ENCODE assay signal across 26 cellular contexts in the genomic region with DNA sequence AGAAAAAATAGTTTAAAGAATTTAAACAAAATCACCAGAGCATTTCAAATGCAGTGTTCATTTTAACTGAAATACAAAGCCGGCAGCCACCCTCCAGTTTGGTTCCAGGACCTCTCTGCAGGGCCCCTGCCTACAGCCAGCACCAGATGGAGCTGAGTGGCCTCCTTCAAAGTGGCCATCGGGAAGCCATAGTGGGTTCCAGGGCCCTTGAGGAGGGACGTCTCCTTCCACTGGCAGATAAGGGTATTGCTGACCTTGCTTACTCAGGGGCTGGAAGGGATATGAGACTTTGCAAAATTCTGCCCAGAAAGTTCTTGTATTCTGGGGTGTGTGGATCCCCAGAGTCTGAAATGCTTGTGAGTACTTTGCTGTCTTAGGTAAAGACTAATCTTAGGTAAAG.
A peak's percentile ranks its signal among the peaks of the same experiment; 100 is the strongest.
DNase-seq lines count a peak whose midpoint lies in the region; ATAC-seq and TF ChIP-seq lines count a peak whose summit lies in the region.
"Had no signal": no experiment of that assay in that cellular context is flagged by ENCODE, and none has a peak within 500 bp of the region (broad histone marks: within the 10 kb centered on the region; RNA-seq: fewer than 3 reads in every experiment).

No MANE protein-coding gene starts in this region.

- WGBS in neuronal stem cell (ENCODE audit: extremely low coverage in 2 of 2, insufficient read length in 2 of 2, insufficient replicate concordance in 1 of 2), 2 donors: no CpG with 5 or more reads among the region's 3 CpGs

- H3K4me2 ChIP-seq in HCT116 (ENCODE audit: low read length): no peak overlapping the region
- H3K4me2 ChIP-seq in neuronal stem cell (ENCODE audit: insufficient read depth, low read length, poor library complexity, severe bottlenecking): no peak overlapping the region

- no peaks in the 10 kb centered on the region for H3K36me3 Mint-ChIP-seq in Caco-2 (ENCODE audit: insufficient read depth, unreplicated experiment)
- H3K36me3 Mint-ChIP-seq: activated CD8-positive, alpha-beta memory T cell treated with anti-CD3 and anti-CD28 coated beads, Interleukin-2, amount 10 ng/mL, durations not matched to agents 7 days and 5 days; activated naive CD8-positive, alpha-beta T cell treated with anti-CD3 and anti-CD28 coated beads for 36 hours; IgD-negative memory B cell; naive thymus-derived CD8-positive, alpha-beta T cell; stimulated activated effector memory CD8-positive, alpha-beta T cell treated with anti-CD3 and anti-CD28 coated beads, Interleukin-12 subunit alpha, Interleukin-12 subunit beta, amount 100 ng/mL, for 72 hours; type B pancreatic cell had no signal

- TF ChIP-seq POLR2A in HCT116 (IDR thresholded peaks at IDR 0.05; ENCODE audit: borderline replicate concordance, extremely low read depth, insufficient read depth, insufficient read length): no peak

- no peak overlapping the region for H2AFZ ChIP-seq in HCT116 (ENCODE audit: low read depth, low read length, poor library complexity, severe bottlenecking)
- no peak overlapping the region for H2AFZ ChIP-seq in neuronal stem cell (ENCODE audit: low read length)

- no peak overlapping the region for H3K4me3 Mint-ChIP-seq in Caco-2 (ENCODE audit: unreplicated experiment)
- H3K4me3 Mint-ChIP-seq: activated CD8-positive, alpha-beta memory T cell treated with anti-CD3 and anti-CD28 coated beads, Interleukin-2, amount 10 ng/mL, durations not matched to agents 7 days and 5 days; activated naive CD8-positive, alpha-beta T cell treated with anti-CD3 and anti-CD28 coated beads for 36 hours; activated T-cell treated with anti-CD3 and anti-CD28 coated beads, Interleukin-2, amount 50 U/mL, for 4 hours; effector memory CD8-positive, alpha-beta T cell; IgD-negative memory B cell; naive thymus-derived CD8-positive, alpha-beta T cell; stimulated activated effector memory CD8-positive, alpha-beta T cell treated with anti-CD3 and anti-CD28 coated beads, Interleukin-12 subunit alpha, Interleukin-12 subunit beta, amount 100 ng/mL, for 72 hours; type B pancreatic cell had no signal

- H3K27me3 Mint-ChIP-seq in Caco-2 (ENCODE audit: insufficient read depth, unreplicated experiment): no peaks in the 10 kb centered on the region
- H3K27me3 Mint-ChIP-seq: activated CD8-positive, alpha-beta memory T cell treated with anti-CD3 and anti-CD28 coated beads, Interleukin-2, amount 10 ng/mL, durations not matched to agents 7 days and 5 days; activated naive CD8-positive, alpha-beta T cell treated with anti-CD3 and anti-CD28 coated beads for 36 hours; IgD-negative memory B cell; type B pancreatic cell had no signal

- no peak overlapping the region for H3K14ac ChIP-seq in neuronal stem cell (ENCODE audit: low read length)

- H2AK5ac ChIP-seq in neuronal stem cell (ENCODE audit: low read depth, low read length): no peak overlapping the region

- no peak overlapping the region for H3K4me3 ChIP-seq in Caco-2 (ENCODE audit: low read depth, low read length)
- H3K4me3 ChIP-seq in HCT116 (replicated peaks in 1 of 2; ENCODE audit: low read depth in 1 of 2, low read length in 2 of 2): no peak overlapping the region
- no peak overlapping the region for H3K4me3 ChIP-seq in neuronal stem cell (ENCODE audit: low read length in 2 of 2)
- H3K4me3 ChIP-seq: coronary artery had no signal

- H3K79me1 ChIP-seq in neuronal stem cell (ENCODE audit: low read depth, low read length): no peaks in the 10 kb centered on the region

- no peak overlapping the region for H3K18ac ChIP-seq in neuronal stem cell (ENCODE audit: low read length)

- intact Hi-C loops in Caco-2 (cut with micrococcal nuclease; ENCODE audit: unreplicated experiment) (loop anchor here (10.0 kb wide), 1 partner anchor 274 kb away; no protein-coding TSS in a partner anchor), HCT116 (cut with micrococcal nuclease) (no loop called here)

- H3K9me3 Mint-ChIP-seq in Caco-2 (ENCODE audit: unreplicated experiment): no peaks in the 10 kb centered on the region
- H3K9me3 Mint-ChIP-seq: effector memory CD8-positive, alpha-beta T cell; naive thymus-derived CD8-positive, alpha-beta T cell; stimulated activated effector memory CD8-positive, alpha-beta T cell treated with anti-CD3 and anti-CD28 coated beads, Interleukin-12 subunit alpha, Interleukin-12 subunit beta, amount 100 ng/mL, for 72 hours; type B pancreatic cell had no signal

- H3K79me2 ChIP-seq in HCT116 (ENCODE audit: insufficient read depth, low read length): no peaks in the 10 kb centered on the region

- no peak overlapping the region for H3K23ac ChIP-seq in neuronal stem cell (ENCODE audit: low read depth, low read length, poor library complexity)

- H4K20me1 ChIP-seq in HCT116 (ENCODE audit: insufficient read depth): no peaks in the 10 kb centered on the region

- RAD21 ChIA-PET in HCT116 (lab: Charles Lee; ENCODE audit: low non-redundant PET in 1 of 2, low total read pairs in 2 of 2, uncharacterized antibody in 2 of 2, unreplicated experiment in 2 of 2): no interaction called here

- H3K4me1 Mint-ChIP-seq in Caco-2 (ENCODE audit: low read depth, unreplicated experiment): no peaks in the 10 kb centered on the region
- H3K4me1 Mint-ChIP-seq: activated CD8-positive, alpha-beta memory T cell treated with anti-CD3 and anti-CD28 coated beads, Interleukin-2, amount 10 ng/mL, durations not matched to agents 7 days and 5 days; activated naive CD8-positive, alpha-beta T cell treated with anti-CD3 and anti-CD28 coated beads for 36 hours; stimulated activated effector memory CD8-positive, alpha-beta T cell treated with anti-CD3 and anti-CD28 coated beads, Interleukin-12 subunit alpha, Interleukin-12 subunit beta, amount 100 ng/mL, for 72 hours had no signal

- H3K27ac ChIP-seq in HCT116 (ENCODE audit: low read depth, low read length) (no peak overlapping the region), foreskin keratinocyte (no peak overlapping the region), neuronal stem cell (replicated peaks; ENCODE audit: low read length) (no peak overlapping the region)
- H3K27ac ChIP-seq: C4-2B, coronary artery had no signal

- H3K4me1 ChIP-seq in Caco-2 (no peaks in the 10 kb centered on the region), HCT116 (ENCODE audit: control insufficient read depth in 1 of 2, insufficient read depth in 2 of 2, low read length in 2 of 2) (no peaks in the 10 kb centered on the region), foreskin keratinocyte (peaks cover 7% of the 10 kb centered on the region), neuronal stem cell (ENCODE audit: control insufficient read depth in 2 of 2, insufficient read depth in 1 of 2, low read depth in 1 of 2, low read length in 2 of 2) (no peaks in the 10 kb centered on the region)

- no peak overlapping the region for H2BK120ac ChIP-seq in neuronal stem cell (ENCODE audit: low read depth, low read length)

- H3K36me3 ChIP-seq in Caco-2 (ENCODE audit: control insufficient read depth, insufficient read depth, low read length): no peaks in the 10 kb centered on the region
- H3K36me3 ChIP-seq in HCT116 (ENCODE audit: control insufficient read depth in 1 of 2, insufficient read depth in 2 of 2, low read length in 2 of 2): no peaks in the 10 kb centered on the region
- H3K36me3 ChIP-seq in neuronal stem cell (replicated peaks in 1 of 2; ENCODE audit: control insufficient read depth in 2 of 2, insufficient read depth in 2 of 2, low read length in 2 of 2): no peaks in the 10 kb centered on the region

- H3K4ac ChIP-seq in neuronal stem cell (ENCODE audit: low read length): no peak overlapping the region

- H4K91ac ChIP-seq in neuronal stem cell (ENCODE audit: low read depth, low read length, poor library complexity): no peak overlapping the region

- POLR2A ChIA-PET in Caco-2 (lab: Charles Lee) (no interaction called here), HCT116 (lab: Charles Lee) (no interaction called here)

- no peak for TF ChIP-seq RAD21 in HCT116 (IDR thresholded peaks at IDR 0.05; ENCODE audit: low read depth)

- CTCF ChIA-PET in Caco-2 (lab: Charles Lee): interaction anchor here (0.5 to 1.5 kb wide), 2 partner anchors 94 to 243 kb away, joined by 3 to 4 read pairs; no protein-coding TSS in a partner anchor
- CTCF ChIA-PET in HCT116 (lab: Charles Lee): no interaction called here

- TF ChIP-seq CTCF in Caco-2 (IDR thresholded peaks at IDR 0.05; ENCODE audit: insufficient read depth in 1 of 2, low read depth in 1 of 2, low read length in 1 of 2, severe bottlenecking in 1 of 2, unreplicated experiment in 1 of 2): peak; percentile 21 to 37
- TF ChIP-seq CTCF in HCT116 (IDR thresholded peaks at IDR 0.05 in 2 of 3, conservative IDR thresholded peaks at IDR 0.05 in 1 of 3; ENCODE audit: borderline replicate concordance in 1 of 3, insufficient read depth in 1 of 3, low read depth in 2 of 3, low read length in 2 of 3): peak in 2 of 3 experiments; percentile 16 to 20; a peak in 2 of 6 replicates
- peak; percentile 2 for TF ChIP-seq CTCF in foreskin keratinocyte (conservative IDR thresholded peaks at IDR 0.05)

- no peak overlapping the region for H4K8ac ChIP-seq in neuronal stem cell (ENCODE audit: low read depth, low read length)

- no peaks in the 10 kb centered on the region for H3K9me2 ChIP-seq in HCT116 (ENCODE audit: insufficient read depth)

- ATAC-seq in HCT116 (peak; percentile 67; the same call in 1 of the 2 replicates), foreskin keratinocyte (no peak)
- ATAC-seq: activated CD8-positive, alpha-beta memory T cell treated with anti-CD3 and anti-CD28 coated beads, Interleukin-2, amount 10 ng/mL, durations not matched to agents 7 days and 5 days; activated T-cell treated with anti-CD3 and anti-CD28 coated beads, Interleukin-2, amount 50 U/mL, for 4 hours; effector memory CD8-positive, alpha-beta T cell; naive thymus-derived CD8-positive, alpha-beta T cell; stimulated activated effector memory CD8-positive, alpha-beta T cell treated with anti-CD3 and anti-CD28 coated beads, Interleukin-12 subunit alpha, Interleukin-12 subunit beta, amount 100 ng/mL, for 72 hours had no signal

- H3K27ac Mint-ChIP-seq in Caco-2 (ENCODE audit: unreplicated experiment): no peak overlapping the region
- H3K27ac Mint-ChIP-seq: activated CD8-positive, alpha-beta memory T cell treated with anti-CD3 and anti-CD28 coated beads, Interleukin-2, amount 10 ng/mL, durations not matched to agents 7 days and 5 days; activated naive CD8-positive, alpha-beta T cell treated with anti-CD3 and anti-CD28 coated beads for 36 hours; effector memory CD8-positive, alpha-beta T cell; IgD-negative memory B cell; naive thymus-derived CD8-positive, alpha-beta T cell; stimulated activated effector memory CD8-positive, alpha-beta T cell treated with anti-CD3 and anti-CD28 coated beads, Interleukin-12 subunit alpha, Interleukin-12 subunit beta, amount 100 ng/mL, for 72 hours had no signal

- no peak overlapping the region for H2BK12ac ChIP-seq in neuronal stem cell (ENCODE audit: low read length)

- H2BK15ac ChIP-seq in neuronal stem cell (ENCODE audit: low read length): no peak overlapping the region

- in situ Hi-C loops in SK-MEL-5 (cut with HindIII; ENCODE audit: low pct_unique_long_range_greater_than_20kb, low sequenced_read_pairs): no loop called here

- H3K9me3 ChIP-seq in Caco-2 (no peaks in the 10 kb centered on the region), HCT116 (ENCODE audit: control insufficient read depth in 1 of 2, insufficient read depth in 1 of 2, low read depth in 1 of 2, low read length in 2 of 2) (no peaks in the 10 kb centered on the region), neuronal stem cell (replicated peaks in 1 of 2; ENCODE audit: control insufficient read depth in 2 of 2, insufficient read depth in 1 of 2, low read depth in 1 of 2, low read length in 2 of 2) (no peaks in the 10 kb centered on the region)

- H3K9ac ChIP-seq in HCT116 (ENCODE audit: low read length) (no peak overlapping the region), neuronal stem cell (ENCODE audit: low read depth, low read length, poor library complexity) (no peak overlapping the region)

- BruUV-seq in Caco-2 (replicated peaks; lab: Mats Ljungman, UMichigan) (no TSS peak), HCT116 (replicated peaks; lab: Mats Ljungman, UMichigan) (no TSS peak)

- H2BK5ac ChIP-seq in neuronal stem cell (ENCODE audit: low read length): no peak overlapping the region

- DNase-seq in Caco-2: peak in 1 of 2 experiments; percentile 42
- DNase-seq in HCT116 (ENCODE audit: low read depth, low spot score): no peak
- DNase-seq in SK-MEL-5 (ENCODE audit: low read depth, low spot score): peak; percentile 45
- no peak for DNase-seq in foreskin keratinocyte
- no peak for DNase-seq in neuronal stem cell (ENCODE audit: low spot score)
- no peak for DNase-seq in stimulated activated CD4-positive, alpha-beta T cell treated with anti-CD3 and anti-CD28 coated beads, Interleukin-4, amount 100 ng/mL, for 24 hours
- no peak for DNase-seq in KG1 (lab: John Stamatoyannopoulos, UW)
- DNase-seq: activated CD8-positive, alpha-beta memory T cell treated with anti-CD3 and anti-CD28 coated beads, Interleukin-2, amount 10 ng/mL, durations not matched to agents 7 days and 5 days; activated gamma-delta T cell; activated naive CD8-positive, alpha-beta T cell treated with anti-CD3 and anti-CD28 coated beads for 36 hours; activated T-cell treated with anti-CD3 and anti-CD28 coated beads, Interleukin-2, amount 50 U/mL, for 4 hours; caudate nucleus; DND-41; effector memory CD8-positive, alpha-beta T cell; naive thymus-derived CD8-positive, alpha-beta T cell; NCI-H1417; NCI-H2081 treated with DMSO at 0.1 percent for 48 hours; NCI-H345; occipital lobe; stimulated activated CD4-positive, alpha-beta T cell treated with anti-CD3 and anti-CD28 coated beads, Interleukin-15, amount 100 ng/mL, for 24 hours; substantia nigra had no signal

- H3K27me3 ChIP-seq in Caco-2 (replicated peaks; ENCODE audit: control insufficient read depth, insufficient read depth, low read length) (no peaks in the 10 kb centered on the region), HCT116 (ENCODE audit: insufficient read depth, low read length) (peaks cover 13% of the 10 kb centered on the region), foreskin keratinocyte (no peaks in the 10 kb centered on the region), neuronal stem cell (ENCODE audit: control insufficient read depth in 3 of 3, insufficient read depth in 3 of 3, low read depth in 1 of 3, low read length in 3 of 3) (no peaks in the 10 kb centered on the region)
